9 cellular contexts compared by ENCODE assay signal in genomic region chr4:169098054-169098896, GRCh38.
A peak's percentile ranks its signal among the peaks of the same experiment; 100 is the strongest.
DNase-seq lines count a peak whose midpoint lies in the region; ATAC-seq lines count a peak whose summit lies in the region.
"Had no signal": no experiment of that assay in that cellular context is flagged by ENCODE, and none has a peak within 500 bp of the region (broad histone marks: within the 10 kb centered on the region; RNA-seq: fewer than 3 reads in every experiment).

No MANE protein-coding gene starts in this region.

- ATAC-seq in GM18502 (IDR thresholded peaks at IDR 0.05; ENCODE audit: poor library complexity, unreplicated experiment), result peak; percentile 77
- peak; percentile 48 for ATAC-seq in GM21737 (IDR thresholded peaks at IDR 0.05; ENCODE audit: unreplicated experiment)

- DNase-seq in M059J (ENCODE audit: low read depth), result peak; percentile 65
- peak; percentile 81 for DNase-seq in kidney tubule cell (ENCODE audit: low spot score)
- no peak for DNase-seq in AG08396 (ENCODE audit: low spot score)
- no peak for DNase-seq in amniotic stem cell (lab: John Stamatoyannopoulos, UW)
- no peak for DNase-seq in NCI-H1694 (lab: John Stamatoyannopoulos, UW)
- no peak for DNase-seq in NCI-H2227 treated with DMSO at 0.1 percent for 48 hours (lab: John Stamatoyannopoulos, UW)
- DNase-seq: immature natural killer cell had no signal

Comparison
In these comparisons a context has a peak if more than half of its experiments do, and no peak if none do; other contexts are left out.
1. DNase-seq: peak in M059J (single experiment) and kidney tubule cell (single experiment); none in AG08396 (single experiment), amniotic stem cell (single experiment), NCI-H1694 (single experiment) and NCI-H2227 treated with DMSO at 0.1 percent for 48 hours (single experiment).